ENCODE assay signal across 1 cellular context in the genomic region with DNA sequence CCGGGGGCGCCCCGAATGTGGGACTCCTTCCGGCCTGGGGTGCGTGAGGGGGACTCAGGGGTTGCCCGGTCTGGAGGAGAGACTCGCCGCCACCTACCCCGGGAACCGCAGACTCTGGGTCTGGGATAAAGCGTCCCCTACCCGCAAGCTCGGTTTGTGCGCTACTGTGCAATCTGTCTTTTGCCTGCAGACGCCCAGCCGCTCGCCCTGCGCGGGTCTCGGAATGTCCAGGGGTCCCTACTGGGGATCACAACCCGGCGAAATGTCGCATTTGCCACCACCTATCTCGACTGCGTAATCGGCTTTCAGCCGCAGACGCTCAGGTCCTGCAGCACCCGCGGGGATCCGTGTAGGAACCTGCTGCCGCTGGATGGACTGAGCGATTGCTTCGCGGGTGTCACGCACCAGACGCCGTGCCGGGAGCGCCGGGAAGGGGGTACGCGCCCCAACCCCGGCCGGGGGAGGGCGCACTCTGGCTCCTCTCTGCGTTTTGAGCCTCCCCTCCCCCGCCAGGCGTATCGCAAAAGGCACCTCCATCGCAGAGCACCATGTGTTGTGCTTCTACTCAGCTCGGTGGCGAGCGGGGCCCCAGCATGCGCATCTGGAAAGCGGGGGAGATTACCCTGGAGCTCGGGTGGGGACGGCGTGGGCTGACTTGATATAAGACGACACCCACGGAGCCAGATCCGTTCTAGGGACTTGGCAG.
TF ChIP-seq lines count a peak whose summit lies in the region.

No MANE protein-coding gene starts in this region.

TF ChIP-seq in K562, 482 proteins besides CTCF, POLR2A, EP300 and RAD21 (continued from another document and continues in another):
- TF ChIP-seq, protein P1, sequence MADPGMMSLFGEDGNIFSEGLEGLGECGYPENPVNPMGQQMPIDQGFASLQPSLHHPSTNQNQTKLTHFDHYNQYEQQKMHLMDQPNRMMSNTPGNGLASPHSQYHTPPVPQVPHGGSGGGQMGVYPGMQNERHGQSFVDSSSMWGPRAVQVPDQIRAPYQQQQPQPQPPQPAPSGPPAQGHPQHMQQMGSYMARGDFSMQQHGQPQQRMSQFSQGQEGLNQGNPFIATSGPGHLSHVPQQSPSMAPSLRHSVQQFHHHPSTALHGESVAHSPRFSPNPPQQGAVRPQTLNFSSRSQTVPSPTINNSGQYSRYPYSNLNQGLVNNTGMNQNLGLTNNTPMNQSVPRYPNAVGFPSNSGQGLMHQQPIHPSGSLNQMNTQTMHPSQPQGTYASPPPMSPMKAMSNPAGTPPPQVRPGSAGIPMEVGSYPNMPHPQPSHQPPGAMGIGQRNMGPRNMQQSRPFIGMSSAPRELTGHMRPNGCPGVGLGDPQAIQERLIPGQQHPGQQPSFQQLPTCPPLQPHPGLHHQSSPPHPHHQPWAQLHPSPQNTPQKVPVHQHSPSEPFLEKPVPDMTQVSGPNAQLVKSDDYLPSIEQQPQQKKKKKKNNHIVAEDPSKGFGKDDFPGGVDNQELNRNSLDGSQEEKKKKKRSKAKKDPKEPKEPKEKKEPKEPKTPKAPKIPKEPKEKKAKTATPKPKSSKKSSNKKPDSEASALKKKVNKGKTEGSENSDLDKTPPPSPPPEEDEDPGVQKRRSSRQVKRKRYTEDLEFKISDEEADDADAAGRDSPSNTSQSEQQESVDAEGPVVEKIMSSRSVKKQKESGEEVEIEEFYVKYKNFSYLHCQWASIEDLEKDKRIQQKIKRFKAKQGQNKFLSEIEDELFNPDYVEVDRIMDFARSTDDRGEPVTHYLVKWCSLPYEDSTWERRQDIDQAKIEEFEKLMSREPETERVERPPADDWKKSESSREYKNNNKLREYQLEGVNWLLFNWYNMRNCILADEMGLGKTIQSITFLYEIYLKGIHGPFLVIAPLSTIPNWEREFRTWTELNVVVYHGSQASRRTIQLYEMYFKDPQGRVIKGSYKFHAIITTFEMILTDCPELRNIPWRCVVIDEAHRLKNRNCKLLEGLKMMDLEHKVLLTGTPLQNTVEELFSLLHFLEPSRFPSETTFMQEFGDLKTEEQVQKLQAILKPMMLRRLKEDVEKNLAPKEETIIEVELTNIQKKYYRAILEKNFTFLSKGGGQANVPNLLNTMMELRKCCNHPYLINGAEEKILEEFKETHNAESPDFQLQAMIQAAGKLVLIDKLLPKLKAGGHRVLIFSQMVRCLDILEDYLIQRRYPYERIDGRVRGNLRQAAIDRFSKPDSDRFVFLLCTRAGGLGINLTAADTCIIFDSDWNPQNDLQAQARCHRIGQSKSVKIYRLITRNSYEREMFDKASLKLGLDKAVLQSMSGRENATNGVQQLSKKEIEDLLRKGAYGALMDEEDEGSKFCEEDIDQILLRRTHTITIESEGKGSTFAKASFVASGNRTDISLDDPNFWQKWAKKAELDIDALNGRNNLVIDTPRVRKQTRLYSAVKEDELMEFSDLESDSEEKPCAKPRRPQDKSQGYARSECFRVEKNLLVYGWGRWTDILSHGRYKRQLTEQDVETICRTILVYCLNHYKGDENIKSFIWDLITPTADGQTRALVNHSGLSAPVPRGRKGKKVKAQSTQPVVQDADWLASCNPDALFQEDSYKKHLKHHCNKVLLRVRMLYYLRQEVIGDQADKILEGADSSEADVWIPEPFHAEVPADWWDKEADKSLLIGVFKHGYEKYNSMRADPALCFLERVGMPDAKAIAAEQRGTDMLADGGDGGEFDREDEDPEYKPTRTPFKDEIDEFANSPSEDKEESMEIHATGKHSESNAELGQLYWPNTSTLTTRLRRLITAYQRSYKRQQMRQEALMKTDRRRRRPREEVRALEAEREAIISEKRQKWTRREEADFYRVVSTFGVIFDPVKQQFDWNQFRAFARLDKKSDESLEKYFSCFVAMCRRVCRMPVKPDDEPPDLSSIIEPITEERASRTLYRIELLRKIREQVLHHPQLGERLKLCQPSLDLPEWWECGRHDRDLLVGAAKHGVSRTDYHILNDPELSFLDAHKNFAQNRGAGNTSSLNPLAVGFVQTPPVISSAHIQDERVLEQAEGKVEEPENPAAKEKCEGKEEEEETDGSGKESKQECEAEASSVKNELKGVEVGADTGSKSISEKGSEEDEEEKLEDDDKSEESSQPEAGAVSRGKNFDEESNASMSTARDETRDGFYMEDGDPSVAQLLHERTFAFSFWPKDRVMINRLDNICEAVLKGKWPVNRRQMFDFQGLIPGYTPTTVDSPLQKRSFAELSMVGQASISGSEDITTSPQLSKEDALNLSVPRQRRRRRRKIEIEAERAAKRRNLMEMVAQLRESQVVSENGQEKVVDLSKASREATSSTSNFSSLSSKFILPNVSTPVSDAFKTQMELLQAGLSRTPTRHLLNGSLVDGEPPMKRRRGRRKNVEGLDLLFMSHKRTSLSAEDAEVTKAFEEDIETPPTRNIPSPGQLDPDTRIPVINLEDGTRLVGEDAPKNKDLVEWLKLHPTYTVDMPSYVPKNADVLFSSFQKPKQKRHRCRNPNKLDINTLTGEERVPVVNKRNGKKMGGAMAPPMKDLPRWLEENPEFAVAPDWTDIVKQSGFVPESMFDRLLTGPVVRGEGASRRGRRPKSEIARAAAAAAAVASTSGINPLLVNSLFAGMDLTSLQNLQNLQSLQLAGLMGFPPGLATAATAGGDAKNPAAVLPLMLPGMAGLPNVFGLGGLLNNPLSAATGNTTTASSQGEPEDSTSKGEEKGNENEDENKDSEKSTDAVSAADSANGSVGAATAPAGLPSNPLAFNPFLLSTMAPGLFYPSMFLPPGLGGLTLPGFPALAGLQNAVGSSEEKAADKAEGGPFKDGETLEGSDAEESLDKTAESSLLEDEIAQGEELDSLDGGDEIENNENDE (IDR thresholded peaks at IDR 0.05; ENCODE audit: low read depth, low read length) = no peak
- TF ChIP-seq HEY1 (CRISPR knock-in tag; IDR thresholded peaks at IDR 0.05; ENCODE audit: borderline replicate concordance) (no peak), EHMT2 (IDR thresholded peaks at IDR 0.05) (no peak), ZNF764 (CRISPR knock-in tag; IDR thresholded peaks at IDR 0.05; ENCODE audit: low read depth) (no peak), KLF16 (IDR thresholded peaks at IDR 0.05) (0 out of 2 replicates have a peak, but pooled peaks have one; percentile 48), LCOR (CRISPR knock-in tag; IDR thresholded peaks at IDR 0.05) (0 out of 2 replicates have a peak, but pooled peaks have one; percentile 52), MAFF (IDR thresholded peaks at IDR 0.05; ENCODE audit: low read length) (no peak), RBFOX2 (IDR thresholded peaks at IDR 0.05; ENCODE audit: low read depth, low read length) (peak; percentile 71), TEAD2 (tag; IDR thresholded peaks at IDR 0.05) (no peak), CBX3 (IDR thresholded peaks at IDR 0.05; ENCODE audit: borderline replicate concordance in 1 of 2, low read length in 2 of 2) (peak in 1 of 2 experiments; percentile 62; a peak in 1 of 3 replicates), LEF1 (IDR thresholded peaks at IDR 0.05) (0 out of 2 replicates have a peak, but pooled peaks have one; percentile 39), ZNF354B (CRISPR knock-in tag; IDR thresholded peaks at IDR 0.05) (no peak), ZFP30 (CRISPR knock-in tag; IDR thresholded peaks at IDR 0.05; ENCODE audit: borderline replicate concordance) (no peak), ZNF140 (CRISPR knock-in tag; IDR thresholded peaks at IDR 0.05) (no peak), HLTF (IDR thresholded peaks at IDR 0.05) (no peak), NR2F6 (CRISPR knock-in tag; IDR thresholded peaks at IDR 0.05) (no peak)
- TF ChIP-seq, protein P2, sequence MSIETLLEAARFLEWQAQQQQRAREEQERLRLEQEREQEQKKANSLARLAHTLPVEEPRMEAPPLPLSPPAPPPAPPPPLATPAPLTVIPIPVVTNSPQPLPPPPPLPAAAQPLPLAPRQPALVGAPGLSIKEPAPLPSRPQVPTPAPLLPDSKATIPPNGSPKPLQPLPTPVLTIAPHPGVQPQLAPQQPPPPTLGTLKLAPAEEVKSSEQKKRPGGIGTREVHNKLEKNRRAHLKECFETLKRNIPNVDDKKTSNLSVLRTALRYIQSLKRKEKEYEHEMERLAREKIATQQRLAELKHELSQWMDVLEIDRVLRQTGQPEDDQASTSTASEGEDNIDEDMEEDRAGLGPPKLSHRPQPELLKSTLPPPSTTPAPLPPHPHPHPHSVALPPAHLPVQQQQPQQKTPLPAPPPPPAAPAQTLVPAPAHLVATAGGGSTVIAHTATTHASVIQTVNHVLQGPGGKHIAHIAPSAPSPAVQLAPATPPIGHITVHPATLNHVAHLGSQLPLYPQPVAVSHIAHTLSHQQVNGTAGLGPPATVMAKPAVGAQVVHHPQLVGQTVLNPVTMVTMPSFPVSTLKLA (conservative IDR thresholded peaks at IDR 0.05) = peak; percentile 66 to 82
- TF ChIP-seq, protein P3, sequence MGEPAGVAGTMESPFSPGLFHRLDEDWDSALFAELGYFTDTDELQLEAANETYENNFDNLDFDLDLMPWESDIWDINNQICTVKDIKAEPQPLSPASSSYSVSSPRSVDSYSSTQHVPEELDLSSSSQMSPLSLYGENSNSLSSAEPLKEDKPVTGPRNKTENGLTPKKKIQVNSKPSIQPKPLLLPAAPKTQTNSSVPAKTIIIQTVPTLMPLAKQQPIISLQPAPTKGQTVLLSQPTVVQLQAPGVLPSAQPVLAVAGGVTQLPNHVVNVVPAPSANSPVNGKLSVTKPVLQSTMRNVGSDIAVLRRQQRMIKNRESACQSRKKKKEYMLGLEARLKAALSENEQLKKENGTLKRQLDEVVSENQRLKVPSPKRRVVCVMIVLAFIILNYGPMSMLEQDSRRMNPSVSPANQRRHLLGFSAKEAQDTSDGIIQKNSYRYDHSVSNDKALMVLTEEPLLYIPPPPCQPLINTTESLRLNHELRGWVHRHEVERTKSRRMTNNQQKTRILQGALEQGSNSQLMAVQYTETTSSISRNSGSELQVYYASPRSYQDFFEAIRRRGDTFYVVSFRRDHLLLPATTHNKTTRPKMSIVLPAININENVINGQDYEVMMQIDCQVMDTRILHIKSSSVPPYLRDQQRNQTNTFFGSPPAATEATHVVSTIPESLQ (CRISPR knock-in tag; IDR thresholded peaks at IDR 0.05) = no peak
- TF ChIP-seq, protein P4, sequence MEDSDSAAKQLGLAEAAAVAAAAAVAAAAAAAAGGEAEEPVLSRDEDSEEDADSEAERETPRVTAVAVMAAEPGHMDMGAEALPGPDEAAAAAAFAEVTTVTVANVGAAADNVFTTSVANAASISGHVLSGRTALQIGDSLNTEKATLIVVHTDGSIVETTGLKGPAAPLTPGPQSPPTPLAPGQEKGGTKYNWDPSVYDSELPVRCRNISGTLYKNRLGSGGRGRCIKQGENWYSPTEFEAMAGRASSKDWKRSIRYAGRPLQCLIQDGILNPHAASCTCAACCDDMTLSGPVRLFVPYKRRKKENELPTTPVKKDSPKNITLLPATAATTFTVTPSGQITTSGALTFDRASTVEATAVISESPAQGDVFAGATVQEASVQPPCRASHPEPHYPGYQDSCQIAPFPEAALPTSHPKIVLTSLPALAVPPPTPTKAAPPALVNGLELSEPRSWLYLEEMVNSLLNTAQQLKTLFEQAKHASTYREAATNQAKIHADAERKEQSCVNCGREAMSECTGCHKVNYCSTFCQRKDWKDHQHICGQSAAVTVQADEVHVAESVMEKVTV (CRISPR knock-in tag; IDR thresholded peaks at IDR 0.05) = no peak
- TF ChIP-seq, protein P5, sequence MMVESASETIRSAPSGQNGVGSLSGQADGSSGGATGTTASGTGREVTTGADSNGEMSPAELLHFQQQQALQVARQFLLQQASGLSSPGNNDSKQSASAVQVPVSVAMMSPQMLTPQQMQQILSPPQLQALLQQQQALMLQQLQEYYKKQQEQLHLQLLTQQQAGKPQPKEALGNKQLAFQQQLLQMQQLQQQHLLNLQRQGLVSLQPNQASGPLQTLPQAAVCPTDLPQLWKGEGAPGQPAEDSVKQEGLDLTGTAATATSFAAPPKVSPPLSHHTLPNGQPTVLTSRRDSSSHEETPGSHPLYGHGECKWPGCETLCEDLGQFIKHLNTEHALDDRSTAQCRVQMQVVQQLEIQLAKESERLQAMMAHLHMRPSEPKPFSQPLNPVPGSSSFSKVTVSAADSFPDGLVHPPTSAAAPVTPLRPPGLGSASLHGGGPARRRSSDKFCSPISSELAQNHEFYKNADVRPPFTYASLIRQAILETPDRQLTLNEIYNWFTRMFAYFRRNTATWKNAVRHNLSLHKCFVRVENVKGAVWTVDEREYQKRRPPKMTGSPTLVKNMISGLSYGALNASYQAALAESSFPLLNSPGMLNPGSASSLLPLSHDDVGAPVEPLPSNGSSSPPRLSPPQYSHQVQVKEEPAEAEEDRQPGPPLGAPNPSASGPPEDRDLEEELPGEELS (CRISPR knock-in tag; IDR thresholded peaks at IDR 0.05; ENCODE audit: borderline replicate concordance) = 0 out of 2 replicates have a peak, but pooled peaks have one; percentile 40
- TF ChIP-seq, protein P6, sequence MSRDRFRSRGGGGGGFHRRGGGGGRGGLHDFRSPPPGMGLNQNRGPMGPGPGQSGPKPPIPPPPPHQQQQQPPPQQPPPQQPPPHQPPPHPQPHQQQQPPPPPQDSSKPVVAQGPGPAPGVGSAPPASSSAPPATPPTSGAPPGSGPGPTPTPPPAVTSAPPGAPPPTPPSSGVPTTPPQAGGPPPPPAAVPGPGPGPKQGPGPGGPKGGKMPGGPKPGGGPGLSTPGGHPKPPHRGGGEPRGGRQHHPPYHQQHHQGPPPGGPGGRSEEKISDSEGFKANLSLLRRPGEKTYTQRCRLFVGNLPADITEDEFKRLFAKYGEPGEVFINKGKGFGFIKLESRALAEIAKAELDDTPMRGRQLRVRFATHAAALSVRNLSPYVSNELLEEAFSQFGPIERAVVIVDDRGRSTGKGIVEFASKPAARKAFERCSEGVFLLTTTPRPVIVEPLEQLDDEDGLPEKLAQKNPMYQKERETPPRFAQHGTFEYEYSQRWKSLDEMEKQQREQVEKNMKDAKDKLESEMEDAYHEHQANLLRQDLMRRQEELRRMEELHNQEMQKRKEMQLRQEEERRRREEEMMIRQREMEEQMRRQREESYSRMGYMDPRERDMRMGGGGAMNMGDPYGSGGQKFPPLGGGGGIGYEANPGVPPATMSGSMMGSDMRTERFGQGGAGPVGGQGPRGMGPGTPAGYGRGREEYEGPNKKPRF (IDR thresholded peaks at IDR 0.05; ENCODE audit: low read depth, low read length) = no peak
- TF ChIP-seq, protein P7, sequence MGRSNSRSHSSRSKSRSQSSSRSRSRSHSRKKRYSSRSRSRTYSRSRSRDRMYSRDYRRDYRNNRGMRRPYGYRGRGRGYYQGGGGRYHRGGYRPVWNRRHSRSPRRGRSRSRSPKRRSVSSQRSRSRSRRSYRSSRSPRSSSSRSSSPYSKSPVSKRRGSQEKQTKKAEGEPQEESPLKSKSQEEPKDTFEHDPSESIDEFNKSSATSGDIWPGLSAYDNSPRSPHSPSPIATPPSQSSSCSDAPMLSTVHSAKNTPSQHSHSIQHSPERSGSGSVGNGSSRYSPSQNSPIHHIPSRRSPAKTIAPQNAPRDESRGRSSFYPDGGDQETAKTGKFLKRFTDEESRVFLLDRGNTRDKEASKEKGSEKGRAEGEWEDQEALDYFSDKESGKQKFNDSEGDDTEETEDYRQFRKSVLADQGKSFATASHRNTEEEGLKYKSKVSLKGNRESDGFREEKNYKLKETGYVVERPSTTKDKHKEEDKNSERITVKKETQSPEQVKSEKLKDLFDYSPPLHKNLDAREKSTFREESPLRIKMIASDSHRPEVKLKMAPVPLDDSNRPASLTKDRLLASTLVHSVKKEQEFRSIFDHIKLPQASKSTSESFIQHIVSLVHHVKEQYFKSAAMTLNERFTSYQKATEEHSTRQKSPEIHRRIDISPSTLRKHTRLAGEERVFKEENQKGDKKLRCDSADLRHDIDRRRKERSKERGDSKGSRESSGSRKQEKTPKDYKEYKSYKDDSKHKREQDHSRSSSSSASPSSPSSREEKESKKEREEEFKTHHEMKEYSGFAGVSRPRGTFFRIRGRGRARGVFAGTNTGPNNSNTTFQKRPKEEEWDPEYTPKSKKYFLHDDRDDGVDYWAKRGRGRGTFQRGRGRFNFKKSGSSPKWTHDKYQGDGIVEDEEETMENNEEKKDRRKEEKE (IDR thresholded peaks at IDR 0.05; ENCODE audit: borderline replicate concordance in 1 of 2, control insufficient read depth in 1 of 2, low read depth in 2 of 2, low read length in 1 of 2) = no peak
- TF ChIP-seq, protein P8, sequence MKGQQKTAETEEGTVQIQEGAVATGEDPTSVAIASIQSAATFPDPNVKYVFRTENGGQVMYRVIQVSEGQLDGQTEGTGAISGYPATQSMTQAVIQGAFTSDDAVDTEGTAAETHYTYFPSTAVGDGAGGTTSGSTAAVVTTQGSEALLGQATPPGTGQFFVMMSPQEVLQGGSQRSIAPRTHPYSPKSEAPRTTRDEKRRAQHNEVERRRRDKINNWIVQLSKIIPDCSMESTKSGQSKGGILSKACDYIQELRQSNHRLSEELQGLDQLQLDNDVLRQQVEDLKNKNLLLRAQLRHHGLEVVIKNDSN (CRISPR knock-in tag; IDR thresholded peaks at IDR 0.05) = peak; percentile 33; the same call in 1 of the 2 replicates
